Comparison of ENCODE assay signal across 21 cellular contexts in genomic region chr22:28203286-28203685, GRCh38.
"Had no signal": no experiment of that assay in that cellular context is flagged by ENCODE, and none has a peak within 500 bp of the region (broad histone marks: within the 10 kb centered on the region; RNA-seq: fewer than 3 reads in every experiment).

No MANE protein-coding gene starts in this region.

- H3K4me3 ChIP-seq: coronary artery, esophagus muscularis mucosa, gastrocnemius medialis, heart right ventricle, left lung, lower lobe of right lung had no signal

- DNase-seq: effector CD8-positive, alpha-beta T cell; effector memory CD8-positive, alpha-beta T cell; endodermal cell; foreskin keratinocyte; gastrocnemius medialis; glutamatergic neuron; heart right ventricle; hippocampal formation; left cardiac atrium; left lung; lower lobe of right lung; mammary epithelial cell; mesendoderm; midbrain; naive thymus-derived CD4-positive, alpha-beta T cell; natural killer cell had no signal

- H3K9me3 ChIP-seq: esophagus muscularis mucosa, gastrocnemius medialis, left lung, lower lobe of right lung had no signal

- H3K27ac ChIP-seq: coronary artery, esophagus muscularis mucosa, foreskin keratinocyte, gastrocnemius medialis, left lung, lower lobe of right lung had no signal

- ATAC-seq: effector memory CD8-positive, alpha-beta T cell; foreskin keratinocyte; gastrocnemius medialis; left cardiac atrium; left lung; lower lobe of right lung; naive thymus-derived CD4-positive, alpha-beta T cell; natural killer cell had no signal

- H3K27me3 ChIP-seq: esophagus muscularis mucosa, foreskin keratinocyte, gastrocnemius medialis, heart right ventricle, left lung had no signal

- FAIRE-seq: colon, islet of Langerhans, keratinocyte had no signal

- H3K4me1 ChIP-seq: left lung, lower lobe of right lung had no signal

- H3K36me3 ChIP-seq: esophagus muscularis mucosa, gastrocnemius medialis, heart right ventricle, left lung, lower lobe of right lung had no signal
